8 cellular contexts compared by ENCODE assay signal in the genomic region with DNA sequence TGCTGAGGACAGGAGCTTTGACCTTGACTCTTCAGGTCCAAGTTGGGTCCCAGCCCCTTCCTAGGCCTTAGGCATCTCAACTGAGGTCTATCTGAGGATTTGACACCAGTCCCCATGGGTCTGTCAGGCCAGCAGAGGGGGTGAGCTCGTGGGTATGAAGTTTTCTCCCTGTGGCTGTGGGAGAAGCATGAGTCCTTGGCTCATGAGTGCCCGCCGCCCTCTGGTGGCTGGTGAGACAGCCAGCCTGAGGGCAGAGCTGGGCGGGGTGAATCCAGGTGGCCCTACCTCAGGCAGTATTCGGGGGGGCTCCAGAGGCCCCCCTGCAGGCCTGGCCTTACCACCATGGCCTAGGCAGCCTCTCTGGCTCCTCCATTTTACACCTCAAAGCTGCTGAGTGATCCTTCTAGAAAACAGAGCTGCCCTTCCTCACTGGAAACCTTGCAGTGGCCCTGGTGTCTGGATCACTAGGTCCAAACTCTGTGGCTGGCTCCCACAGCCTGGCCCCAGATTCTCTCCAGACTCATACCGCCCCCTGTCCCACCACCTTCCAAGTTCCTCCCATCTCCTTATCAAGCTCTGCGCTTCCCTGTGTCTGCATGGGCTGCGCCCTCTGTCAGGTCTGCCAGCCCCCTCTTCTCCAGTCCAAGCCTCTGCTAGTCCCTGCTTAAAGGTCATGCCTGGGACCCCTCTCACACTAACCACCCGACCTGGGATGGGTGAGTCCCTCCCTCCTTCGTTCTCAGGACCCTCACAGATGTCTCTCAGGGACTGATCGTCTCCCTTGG. TPM values are rescaled to one million over a fixed set of nuclear protein-coding genes. Genes with fewer than 3 reads are reported as not detected.
DNase-seq lines count a peak whose midpoint lies in the region; ATAC-seq and TF ChIP-seq lines count a peak whose summit lies in the region.

No MANE protein-coding gene starts in this region.

- peak; percentile 45 for ATAC-seq in GM19372 (IDR thresholded peaks at IDR 0.05; ENCODE audit: low read depth, unreplicated experiment)
- peak; percentile 91 for ATAC-seq in left ventricle myocardium superior
- ATAC-seq in sciatic nerve, result peak; percentile 90
- no peak for ATAC-seq in GM18505 (IDR thresholded peaks at IDR 0.05; ENCODE audit: unreplicated experiment)

- DNase-seq in AG09319 (ENCODE audit: extremely low read depth, low read depth), result peak; percentile 60
- DNase-seq in NCI-H128 (lab: John Stamatoyannopoulos, UW; ENCODE audit: unreplicated experiment), result peak; percentile 17
- DNase-seq in T-helper 22 cell (ENCODE audit: low read depth), result peak; percentile 67
- DNase-seq in amygdala (lab: John Stamatoyannopoulos, UW), result peak in 50 of 56 donors; percentile 15 to 83 (median 50)
- peak; percentile 92 for DNase-seq in left ventricle myocardium superior
- DNase-seq in sciatic nerve (ENCODE audit: low spot score), result peak; percentile 92

- TF ChIP-seq POLR2A in GM18505 (IDR thresholded peaks at IDR 0.05; ENCODE audit: borderline replicate concordance, extremely low read depth, insufficient read depth, insufficient read length), result no peak

- peak; percentile 98 for TF ChIP-seq CTCF in AG09319 (IDR thresholded peaks at IDR 0.05; ENCODE audit: low read depth, low read length)

- intact Hi-C loops in left ventricle myocardium superior (cut with micrococcal nuclease), result loop anchor here (5.0 kb wide), 1 partner anchor 141 kb away; no protein-coding TSS in a partner anchor
- intact Hi-C loops in sciatic nerve (cut with DNase I), result loop anchor here (5.0 kb wide), 1 partner anchor 141 kb away; no protein-coding TSS in a partner anchor

RNA-seq across cellular contexts. Expression of a gene that starts 16.1 kb away (rescaled TPM):
- not detected for total RNA-seq in left ventricle myocardium superior
- total RNA-seq in sciatic nerve, result not detected

RNA-seq across cellular contexts. Expression of a gene that starts 22.8 kb away (rescaled TPM):
- total RNA-seq in left ventricle myocardium superior, result 16.4 TPM
- 5.4 TPM for total RNA-seq in sciatic nerve

RNA-seq across cellular contexts. Expression of a gene that starts 31.0 kb away (rescaled TPM):
- total RNA-seq in left ventricle myocardium superior (11.9 TPM), sciatic nerve (103 TPM)

RNA-seq across cellular contexts. Expression of a gene that starts 40.7 kb away (rescaled TPM):
- total RNA-seq in left ventricle myocardium superior, result 470 TPM
- total RNA-seq in sciatic nerve, result 66.9 TPM

Comparison
In these comparisons a context has a peak if more than half of its experiments do, and no peak if none do; other contexts are left out.
1. DNase-seq: peak in every context shown above with its lines; median percentile 92 in left ventricle myocardium superior; 92 in sciatic nerve; 67 in T-helper 22 cell; 60 in AG09319; 50 in amygdala; 17 in NCI-H128.